In the genomic region with DNA sequence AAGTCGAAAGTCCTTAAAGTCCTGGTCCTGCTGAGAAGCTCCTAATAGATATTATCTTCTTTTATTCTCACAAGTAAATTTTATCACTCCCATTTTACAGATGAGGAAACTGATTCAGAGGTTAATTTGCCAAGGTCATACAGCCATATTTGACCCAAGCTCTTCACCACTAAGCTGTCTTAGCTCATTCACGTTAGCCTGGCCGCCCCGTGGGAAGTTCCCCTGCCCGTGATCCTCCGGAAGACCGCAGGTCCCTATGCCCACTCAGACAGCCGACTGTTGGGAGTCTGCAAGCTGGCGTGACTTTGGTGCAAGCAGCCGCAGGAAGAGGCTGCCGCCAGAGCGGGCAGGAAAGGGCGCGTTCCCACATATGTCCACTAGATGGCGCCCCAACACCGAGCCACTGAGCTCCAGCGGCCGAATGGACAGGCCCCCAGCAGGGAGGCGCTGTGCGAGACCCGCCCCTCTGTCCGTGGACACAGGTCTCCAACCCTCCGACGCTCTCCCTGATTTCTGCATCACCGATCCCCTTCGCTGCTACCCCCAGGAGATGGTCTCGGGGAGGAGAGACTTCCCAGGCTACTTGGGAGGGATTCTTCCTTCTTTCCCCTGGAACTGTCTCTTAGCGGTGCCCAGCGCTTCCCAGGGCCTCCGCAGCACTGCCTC, we compare ENCODE assay signal across 8 cellular contexts. TPM values are rescaled to one million over a fixed set of nuclear protein-coding genes. Genes with fewer than 3 reads are reported as not detected.
DNase-seq lines count a peak whose midpoint lies in the region; ATAC-seq lines count a peak whose summit lies in the region.

No MANE protein-coding gene starts in this region.

- peaks cover 23% of the 10 kb centered on the region for H3K4me1 ChIP-seq in HUES64 (ENCODE audit: insufficient read depth, low read length)

- peak overlapping the region; percentile 57 for H3K4me3 ChIP-seq in HUES64 (ENCODE audit: low read length)

- peak; percentile 91 for ATAC-seq in GM21390 (IDR thresholded peaks at IDR 0.05; ENCODE audit: unreplicated experiment)
- peak; percentile 57 for ATAC-seq in activated T-helper 17 cell treated with anti-CD3 and anti-CD28 coated beads, Interleukin-2, amount 50 U/mL, for 72 hours (replicated peaks)
- peak; percentile 89 to 93 for ATAC-seq in natural killer cell treated with Interleukin-12 subunit alpha and Interleukin-12 subunit beta and Interleukin-15 and Interleukin-18, amount 100 ng/mL, for 72 hours
- ATAC-seq in stimulated activated memory B cell treated with anti-CD40 and anti-IgM and Interleukin-4, amounts not matched to agents 10 μg/mL and 1 μg/mL and 100 μg/mL, for 72 hours, result peak; percentile 85

- no peaks in the 10 kb centered on the region for H3K9me3 Mint-ChIP-seq in activated T-helper 17 cell treated with anti-CD3 and anti-CD28 coated beads, Interleukin-2, amount 50 U/mL, for 72 hours
- no peaks in the 10 kb centered on the region for H3K9me3 Mint-ChIP-seq in natural killer cell treated with Interleukin-12 subunit alpha and Interleukin-12 subunit beta and Interleukin-15 and Interleukin-18, amount 100 ng/mL, for 72 hours
- no peaks in the 10 kb centered on the region for H3K9me3 Mint-ChIP-seq in stimulated activated memory B cell treated with anti-CD40 and anti-IgM and Interleukin-4, amounts not matched to agents 10 μg/mL and 1 μg/mL and 100 μg/mL, for 72 hours

- H3K27ac Mint-ChIP-seq in activated T-helper 17 cell treated with anti-CD3 and anti-CD28 coated beads, Interleukin-2, amount 50 U/mL, for 72 hours, result peak overlapping the region; percentile 95
- peak overlapping the region; percentile 43 to 60 for H3K27ac Mint-ChIP-seq in natural killer cell treated with Interleukin-12 subunit alpha and Interleukin-12 subunit beta and Interleukin-15 and Interleukin-18, amount 100 ng/mL, for 72 hours
- peak overlapping the region; percentile 42 for H3K27ac Mint-ChIP-seq in stimulated activated memory B cell treated with anti-CD40 and anti-IgM and Interleukin-4, amounts not matched to agents 10 μg/mL and 1 μg/mL and 100 μg/mL, for 72 hours

- H3K4me1 Mint-ChIP-seq in activated T-helper 17 cell treated with anti-CD3 and anti-CD28 coated beads, Interleukin-2, amount 50 U/mL, for 72 hours, result peaks cover 23% of the 10 kb centered on the region
- peaks cover 19 to 20% of the 10 kb centered on the region in 2 donors for H3K4me1 Mint-ChIP-seq in natural killer cell treated with Interleukin-12 subunit alpha and Interleukin-12 subunit beta and Interleukin-15 and Interleukin-18, amount 100 ng/mL, for 72 hours (ENCODE audit: low read depth in 2 of 2)
- H3K4me1 Mint-ChIP-seq in stimulated activated memory B cell treated with anti-CD40 and anti-IgM and Interleukin-4, amounts not matched to agents 10 μg/mL and 1 μg/mL and 100 μg/mL, for 72 hours, result peaks cover 14% of the 10 kb centered on the region

- H3K27ac ChIP-seq in HUES64 (ENCODE audit: low read depth, low read length), result no peak overlapping the region

- peak; percentile 12 for DNase-seq in DMS 273 treated with DMSO at 0.1 percent for 48 hours (lab: John Stamatoyannopoulos, UW)
- DNase-seq in RKO (ENCODE audit: low spot score), result peak; percentile 76
- peak; percentile 66 for DNase-seq in fibroblast of peridontal ligament (ENCODE audit: extremely low read depth)
- peak; percentile 90 for DNase-seq in natural killer cell treated with Interleukin-12 subunit alpha and Interleukin-12 subunit beta and Interleukin-15 and Interleukin-18, amount 100 ng/mL, for 72 hours (ENCODE audit: low spot score)

- no peak overlapping the region for H3K9ac ChIP-seq in HUES64 (ENCODE audit: low read depth, low read length)

- H3K36me3 ChIP-seq in HUES64 (ENCODE audit: insufficient read depth, low read length), result no peaks in the 10 kb centered on the region

- WGBS in HUES64, result 5% methylated on average over 30 of the region's 30 CpGs

- H3K27me3 ChIP-seq in HUES64 (ENCODE audit: insufficient read depth, low read length), result peaks cover 8% of the 10 kb centered on the region; the same call in 1 of the 2 replicates

- no peaks in the 10 kb centered on the region for H3K27me3 Mint-ChIP-seq in activated T-helper 17 cell treated with anti-CD3 and anti-CD28 coated beads, Interleukin-2, amount 50 U/mL, for 72 hours
- H3K27me3 Mint-ChIP-seq in natural killer cell treated with Interleukin-12 subunit alpha and Interleukin-12 subunit beta and Interleukin-15 and Interleukin-18, amount 100 ng/mL, for 72 hours, result peaks cover 6 to 7% of the 10 kb centered on the region in 2 donors
- H3K27me3 Mint-ChIP-seq in stimulated activated memory B cell treated with anti-CD40 and anti-IgM and Interleukin-4, amounts not matched to agents 10 μg/mL and 1 μg/mL and 100 μg/mL, for 72 hours, result peaks cover 25% of the 10 kb centered on the region

- no peaks in the 10 kb centered on the region for H3K9me3 ChIP-seq in HUES64 (ENCODE audit: insufficient read depth, low read depth, low read length)

- peak overlapping the region; percentile 87 for H3K4me3 Mint-ChIP-seq in activated T-helper 17 cell treated with anti-CD3 and anti-CD28 coated beads, Interleukin-2, amount 50 U/mL, for 72 hours
- H3K4me3 Mint-ChIP-seq in natural killer cell treated with Interleukin-12 subunit alpha and Interleukin-12 subunit beta and Interleukin-15 and Interleukin-18, amount 100 ng/mL, for 72 hours, result peak overlapping the region; percentile 82
- peak overlapping the region; percentile 76 for H3K4me3 Mint-ChIP-seq in stimulated activated memory B cell treated with anti-CD40 and anti-IgM and Interleukin-4, amounts not matched to agents 10 μg/mL and 1 μg/mL and 100 μg/mL, for 72 hours

- H3K36me3 Mint-ChIP-seq in activated T-helper 17 cell treated with anti-CD3 and anti-CD28 coated beads, Interleukin-2, amount 50 U/mL, for 72 hours (ENCODE audit: low read depth), result no peaks in the 10 kb centered on the region
- H3K36me3 Mint-ChIP-seq in natural killer cell treated with Interleukin-12 subunit alpha and Interleukin-12 subunit beta and Interleukin-15 and Interleukin-18, amount 100 ng/mL, for 72 hours, result no peaks in the 10 kb centered on the region
- no peaks in the 10 kb centered on the region for H3K36me3 Mint-ChIP-seq in stimulated activated memory B cell treated with anti-CD40 and anti-IgM and Interleukin-4, amounts not matched to agents 10 μg/mL and 1 μg/mL and 100 μg/mL, for 72 hours

RNA-seq across cellular contexts. Expression of a gene that starts 10.0 kb away (rescaled TPM):
- polyA plus RNA-seq in HUES64 (2013, experiment 1 of 2), result 23.3 TPM
- 28.6 TPM for polyA plus RNA-seq in HUES64 (2013, experiment 2 of 2)
- 10 to 100 TPM in 1 of 2 donors, 1 to 10 TPM in 1; 7.1 to 19.6 TPM for total RNA-seq in activated T-helper 17 cell treated with anti-CD3 and anti-CD28 coated beads, Interleukin-2, amount 50 U/mL, for 72 hours
- total RNA-seq in natural killer cell treated with Interleukin-12 subunit alpha and Interleukin-12 subunit beta and Interleukin-15 and Interleukin-18, amount 100 ng/mL, for 72 hours, result 10 to 100 TPM; 17.5 to 22.6 TPM

RNA-seq across cellular contexts. Expression of a gene that starts 40.8 kb away (rescaled TPM):
- polyA plus RNA-seq in HUES64 (2013, experiment 1 of 2), result 11.5 TPM
- 12.6 TPM for polyA plus RNA-seq in HUES64 (2013, experiment 2 of 2)
- total RNA-seq in activated T-helper 17 cell treated with anti-CD3 and anti-CD28 coated beads, Interleukin-2, amount 50 U/mL, for 72 hours, result 100 to 1,000 TPM in 1 of 2 donors, 10 to 100 TPM in 1; 38.7 to 113 TPM
- 10 to 100 TPM; 35.6 to 56.4 TPM for total RNA-seq in natural killer cell treated with Interleukin-12 subunit alpha and Interleukin-12 subunit beta and Interleukin-15 and Interleukin-18, amount 100 ng/mL, for 72 hours

RNA-seq across cellular contexts. Expression of a gene that starts 55.2 kb away (rescaled TPM):
- 10.3 TPM for polyA plus RNA-seq in HUES64 (2013, experiment 1 of 2)
- 9.7 TPM for polyA plus RNA-seq in HUES64 (2013, experiment 2 of 2)
- 10 to 100 TPM; 16.5 to 29.9 TPM for total RNA-seq in activated T-helper 17 cell treated with anti-CD3 and anti-CD28 coated beads, Interleukin-2, amount 50 U/mL, for 72 hours
- total RNA-seq in natural killer cell treated with Interleukin-12 subunit alpha and Interleukin-12 subunit beta and Interleukin-15 and Interleukin-18, amount 100 ng/mL, for 72 hours, result 10 to 100 TPM in 1 of 2 donors, 1 to 10 TPM in 1; 8.1 to 39.3 TPM

RNA-seq across cellular contexts. Expression of a gene that starts 55.4 kb away (rescaled TPM):
- polyA plus RNA-seq in HUES64 (2013, experiment 1 of 2), result 92.1 TPM
- 81.0 TPM for polyA plus RNA-seq in HUES64 (2013, experiment 2 of 2)
- 100 to 1,000 TPM; 123 to 174 TPM for total RNA-seq in activated T-helper 17 cell treated with anti-CD3 and anti-CD28 coated beads, Interleukin-2, amount 50 U/mL, for 72 hours
- 100 to 1,000 TPM in 1 of 2 donors, 10 to 100 TPM in 1; 80.0 to 128 TPM for total RNA-seq in natural killer cell treated with Interleukin-12 subunit alpha and Interleukin-12 subunit beta and Interleukin-15 and Interleukin-18, amount 100 ng/mL, for 72 hours

Comparison
In these comparisons a context has a peak if more than half of its experiments do, and no peak if none do; other contexts are left out.
1. DNase-seq: peak in every context shown above with its lines; median percentile 90 in natural killer cell treated with Interleukin-12 subunit alpha and Interleukin-12 subunit beta and Interleukin-15 and Interleukin-18, amount 100 ng/mL, for 72 hours; 76 in RKO; 66 in fibroblast of peridontal ligament; 12 in DMS 273 treated with DMSO at 0.1 percent for 48 hours.
2. H3K27ac Mint-ChIP-seq: peak in every context shown above with its lines; median percentile 95 in activated T-helper 17 cell treated with anti-CD3 and anti-CD28 coated beads, Interleukin-2, amount 50 U/mL, for 72 hours; 52 in natural killer cell treated with Interleukin-12 subunit alpha and Interleukin-12 subunit beta and Interleukin-15 and Interleukin-18, amount 100 ng/mL, for 72 hours; 42 in stimulated activated memory B cell treated with anti-CD40 and anti-IgM and Interleukin-4, amounts not matched to agents 10 μg/mL and 1 μg/mL and 100 μg/mL, for 72 hours.